Comparison of ENCODE assay signal across 2 cellular contexts in the genomic region with DNA sequence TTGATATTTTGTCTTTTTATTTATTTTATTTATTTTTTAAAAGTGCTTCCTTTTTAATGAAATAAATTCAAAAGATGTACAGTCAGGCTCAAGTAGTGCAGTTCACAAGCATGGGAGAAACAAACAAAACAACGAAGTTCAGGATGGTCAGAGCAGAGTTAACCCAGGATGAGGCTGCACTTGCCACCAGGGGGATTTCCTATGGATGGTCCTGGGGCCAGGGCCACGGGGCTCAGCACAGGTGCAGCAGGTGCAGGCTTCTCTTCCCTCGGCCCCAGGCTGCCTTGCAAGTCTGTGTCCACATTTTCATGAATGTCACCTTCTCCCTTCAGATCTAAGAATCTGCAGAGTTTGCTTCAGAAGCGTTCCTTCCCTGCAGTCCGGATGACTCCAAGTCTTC.
TF ChIP-seq lines count a peak whose summit lies in the region.

No MANE protein-coding gene starts in this region.

TF ChIP-seq in IMR-90, 13 proteins besides CTCF, POLR2A, EP300 and RAD21:
- TF ChIP-seq NFE2L2 (IDR thresholded peaks at IDR 0.05; ENCODE audit: low read depth, low read length): no peak
- TF ChIP-seq BHLHE40 (IDR thresholded peaks at IDR 0.05; ENCODE audit: low read depth, low read length): no peak
- TF ChIP-seq CEBPB (IDR thresholded peaks at IDR 0.05; ENCODE audit: low read depth, low read length): no peak
- TF ChIP-seq RCOR1 (IDR thresholded peaks at IDR 0.05; ENCODE audit: insufficient replicate concordance, low read length): no peak
- TF ChIP-seq MAZ (IDR thresholded peaks at IDR 0.05; ENCODE audit: borderline replicate concordance, low read depth, low read length): no peak
- TF ChIP-seq FOS (IDR thresholded peaks at IDR 0.05; ENCODE audit: low read depth, low read length): no peak
- no peak for TF ChIP-seq RFX5 (IDR thresholded peaks at IDR 0.05; ENCODE audit: low read depth, low read length)
- TF ChIP-seq, protein P1, sequence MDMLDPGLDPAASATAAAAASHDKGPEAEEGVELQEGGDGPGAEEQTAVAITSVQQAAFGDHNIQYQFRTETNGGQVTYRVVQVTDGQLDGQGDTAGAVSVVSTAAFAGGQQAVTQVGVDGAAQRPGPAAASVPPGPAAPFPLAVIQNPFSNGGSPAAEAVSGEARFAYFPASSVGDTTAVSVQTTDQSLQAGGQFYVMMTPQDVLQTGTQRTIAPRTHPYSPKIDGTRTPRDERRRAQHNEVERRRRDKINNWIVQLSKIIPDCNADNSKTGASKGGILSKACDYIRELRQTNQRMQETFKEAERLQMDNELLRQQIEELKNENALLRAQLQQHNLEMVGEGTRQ (IDR thresholded peaks at IDR 0.05; ENCODE audit: low read depth, low read length): no peak
- TF ChIP-seq, protein P2, sequence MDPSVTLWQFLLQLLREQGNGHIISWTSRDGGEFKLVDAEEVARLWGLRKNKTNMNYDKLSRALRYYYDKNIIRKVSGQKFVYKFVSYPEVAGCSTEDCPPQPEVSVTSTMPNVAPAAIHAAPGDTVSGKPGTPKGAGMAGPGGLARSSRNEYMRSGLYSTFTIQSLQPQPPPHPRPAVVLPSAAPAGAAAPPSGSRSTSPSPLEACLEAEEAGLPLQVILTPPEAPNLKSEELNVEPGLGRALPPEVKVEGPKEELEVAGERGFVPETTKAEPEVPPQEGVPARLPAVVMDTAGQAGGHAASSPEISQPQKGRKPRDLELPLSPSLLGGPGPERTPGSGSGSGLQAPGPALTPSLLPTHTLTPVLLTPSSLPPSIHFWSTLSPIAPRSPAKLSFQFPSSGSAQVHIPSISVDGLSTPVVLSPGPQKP (IDR thresholded peaks at IDR 0.05; ENCODE audit: borderline replicate concordance, low read depth, low read length): no peak
- no peak for TF ChIP-seq MAFK (IDR thresholded peaks at IDR 0.05; ENCODE audit: low read depth, low read length)
- TF ChIP-seq MXI1 (IDR thresholded peaks at IDR 0.05; ENCODE audit: borderline replicate concordance, low read depth, low read length): no peak
- TF ChIP-seq CHD1 (IDR thresholded peaks at IDR 0.05; ENCODE audit: low read depth, low read length): no peak
TF ChIP-seq in IMR-90: peak in this region for 0.

TF ChIP-seq in H1, 55 proteins besides CTCF, POLR2A, EP300 and RAD21:
- TF ChIP-seq ZNF274 (IDR thresholded peaks at IDR 0.05; ENCODE audit: borderline replicate concordance, extremely low read depth, low read length): no peak
- no peak for TF ChIP-seq HDAC6 (IDR thresholded peaks at IDR 0.05; ENCODE audit: low read depth, low read length)
- no peak for TF ChIP-seq HDAC2 (IDR thresholded peaks at IDR 0.05; ENCODE audit: borderline replicate concordance in 1 of 2, low read depth in 2 of 2, low read length in 2 of 2)
- TF ChIP-seq KDM4A (IDR thresholded peaks at IDR 0.05; ENCODE audit: low read depth, low read length, severe bottlenecking): no peak
- no peak for TF ChIP-seq POU5F1 (IDR thresholded peaks at IDR 0.05; ENCODE audit: low read depth, low read length)
- TF ChIP-seq CTBP2 (IDR thresholded peaks at IDR 0.05; ENCODE audit: borderline replicate concordance, insufficient read depth, insufficient read length, low read length): no peak
- no peak for TF ChIP-seq SIRT6 (IDR thresholded peaks at IDR 0.05; ENCODE audit: low read length)
- TF ChIP-seq, protein P3, sequence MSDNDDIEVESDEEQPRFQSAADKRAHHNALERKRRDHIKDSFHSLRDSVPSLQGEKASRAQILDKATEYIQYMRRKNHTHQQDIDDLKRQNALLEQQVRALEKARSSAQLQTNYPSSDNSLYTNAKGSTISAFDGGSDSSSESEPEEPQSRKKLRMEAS (IDR thresholded peaks at IDR 0.05): no peak
